ENCODE assay signal across 1 cellular context in genomic region chr5:178231736-178232123, GRCh38.
TF ChIP-seq lines count a peak whose summit lies in the region.

No MANE protein-coding gene starts in this region.

TF ChIP-seq in H1, 55 proteins besides CTCF, POLR2A, EP300 and RAD21:
- TF ChIP-seq MAX (IDR thresholded peaks at IDR 0.05), result peak; percentile 56
- TF ChIP-seq CHD7 (IDR thresholded peaks at IDR 0.05; ENCODE audit: insufficient replicate concordance, low read length), result no peak
